8 cellular contexts compared by ENCODE assay signal in the genomic region with DNA sequence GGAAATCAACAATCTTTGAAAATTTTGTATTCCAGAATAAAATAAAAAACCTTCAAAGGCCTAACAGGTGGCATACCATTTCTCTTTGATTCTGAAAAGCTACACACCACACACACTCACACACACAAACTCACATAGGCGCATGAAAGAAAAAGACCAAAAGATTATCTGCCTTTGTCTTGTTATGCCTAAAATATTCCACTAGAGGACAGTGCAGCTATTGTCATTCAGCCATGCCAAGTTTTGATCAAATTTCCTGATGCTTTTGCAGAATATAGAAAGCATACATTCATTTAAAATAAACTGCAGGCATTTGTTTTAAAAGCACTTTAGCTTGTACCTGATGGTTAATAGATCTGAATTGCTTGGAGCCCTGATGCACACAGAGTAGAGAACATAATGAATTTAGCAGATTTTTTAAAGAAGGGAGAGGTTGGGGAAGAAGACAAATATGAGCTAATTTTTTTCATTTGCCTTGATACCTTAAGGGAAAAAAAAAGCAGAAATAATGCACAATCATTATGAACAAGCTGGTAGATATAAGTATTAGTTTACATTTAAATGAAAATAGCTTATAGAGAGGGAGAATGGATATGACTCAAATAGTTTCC.
DNase-seq lines count a peak whose midpoint lies in the region; ATAC-seq, FAIRE-seq and TF ChIP-seq lines count a peak whose summit lies in the region.

No MANE protein-coding gene starts in this region.

- POLR2A ChIA-PET in HepG2 (lab: Yijun Ruan, JAX): no interaction called here

- no peaks in the 10 kb centered on the region for H3K27me3 ChIP-seq in right atrium auricular region
- H3K27me3 ChIP-seq in astrocyte (ENCODE audit: insufficient read depth, low read length): no peaks in the 10 kb centered on the region
- no peaks in the 10 kb centered on the region for H3K27me3 ChIP-seq in HepG2 (ENCODE audit: control insufficient read depth in 1 of 2, insufficient read depth in 2 of 2, low read length in 2 of 2)

- in situ Hi-C loops in HepG2 (cut with HindIII; ENCODE audit: extremely low pct_ligation_motif_present, low pct_unique_long_range_greater_than_20kb): no loop called here

- BruUV-seq in HepG2 (replicated peaks; lab: Mats Ljungman, UMichigan): no TSS peak

- H3K4me3 ChIP-seq in right atrium auricular region (no peak overlapping the region), astrocyte (ENCODE audit: insufficient read depth, low read depth, low read length) (no peak overlapping the region), HepG2 (replicated peaks in 1 of 3; ENCODE audit: insufficient read depth in 1 of 3, low read depth in 2 of 3, low read length in 3 of 3) (no peak overlapping the region)

- DNase-seq in right atrium auricular region (ENCODE audit: low spot score) (no peak), Right ventricle myocardium inferior (ENCODE audit: missing footprints) (no peak), NCI-H1048 (lab: John Stamatoyannopoulos, UW) (peak; percentile 33), astrocyte (ENCODE audit: low read depth) (peak; percentile 2), HepG2 (ENCODE audit: low spot score) (peak; percentile 12), hepatic stellate cell (ENCODE audit: low spot score) (no peak)
- no peak for DNase-seq in stimulated activated naive B cell treated with anti-CD40 and anti-IgM and Interleukin-4, amounts not matched to agents 10 μg/mL and 1 μg/mL and 100 μg/mL, for 72 hours

- CTCF ChIA-PET in HepG2 (lab: Yijun Ruan, JAX; ENCODE audit: low intra/inter-chr PET ratio, low total read pairs): no interaction called here

- no peaks in the 10 kb centered on the region for H3K4me1 Mint-ChIP-seq in astrocyte (ENCODE audit: low read depth, unreplicated experiment)
- H3K4me1 Mint-ChIP-seq in stimulated activated naive B cell treated with anti-CD40 and anti-IgM and Interleukin-4, amounts not matched to agents 10 μg/mL and 1 μg/mL and 100 μg/mL, for 72 hours: no peaks in the 10 kb centered on the region

- no peak for TF ChIP-seq POLR2A in HepG2 (IDR thresholded peaks at IDR 0.05; ENCODE audit: insufficient read depth in 1 of 2, low read depth in 2 of 2, low read length in 2 of 2)

- TF ChIP-seq EP300 in HepG2 (IDR thresholded peaks at IDR 0.05; ENCODE audit: low read depth in 2 of 2, low read length in 2 of 2) (no peak), HepG2 (CRISPR knock-in tag; IDR thresholded peaks at IDR 0.05; ENCODE audit: borderline replicate concordance) (no peak)

- H3K36me3 Mint-ChIP-seq in astrocyte (ENCODE audit: low read depth, unreplicated experiment): no peaks in the 10 kb centered on the region
- H3K36me3 Mint-ChIP-seq in stimulated activated naive B cell treated with anti-CD40 and anti-IgM and Interleukin-4, amounts not matched to agents 10 μg/mL and 1 μg/mL and 100 μg/mL, for 72 hours: no peaks in the 10 kb centered on the region

- TF ChIP-seq CTCF in right atrium auricular region (IDR thresholded peaks at IDR 0.05) (peak; percentile 80 to 84), astrocyte (IDR thresholded peaks at IDR 0.05; ENCODE audit: insufficient read depth, low read depth, low read length) (peak; percentile 97), HepG2 (CRISPR knock-in tag; IDR thresholded peaks at IDR 0.05) (peak; percentile 72)

- intact Hi-C loops in Right ventricle myocardium inferior (cut with DNase I) (no loop called here), HepG2 (cut with micrococcal nuclease; ENCODE audit: unreplicated experiment) (loop anchor here (2.0 kb wide), 1 partner anchor 162 kb away; no protein-coding TSS in a partner anchor)

- H3K9me3 ChIP-seq in right atrium auricular region (no peaks in the 10 kb centered on the region), astrocyte (ENCODE audit: insufficient read depth, low read depth, low read length) (no peaks in the 10 kb centered on the region), HepG2 (ENCODE audit: low read length) (no peaks in the 10 kb centered on the region; the same call in 1 of the 2 replicates)

- ATAC-seq in Right ventricle myocardium inferior: no peak
- ATAC-seq in HepG2: no peak
- ATAC-seq in HG02870 (IDR thresholded peaks at IDR 0.05; ENCODE audit: unreplicated experiment): no peak
- ATAC-seq in stimulated activated naive B cell treated with anti-CD40 and anti-IgM and Interleukin-4, amounts not matched to agents 10 μg/mL and 1 μg/mL and 100 μg/mL, for 72 hours (replicated peaks): no peak

- no peaks in the 10 kb centered on the region for H3K9me3 Mint-ChIP-seq in astrocyte (ENCODE audit: unreplicated experiment)
- peaks cover 3% of the 10 kb centered on the region in 2 donors for H3K9me3 Mint-ChIP-seq in stimulated activated naive B cell treated with anti-CD40 and anti-IgM and Interleukin-4, amounts not matched to agents 10 μg/mL and 1 μg/mL and 100 μg/mL, for 72 hours

- H4K20me1 ChIP-seq in astrocyte (ENCODE audit: insufficient read depth, low read length) (no peaks in the 10 kb centered on the region), HepG2 (ENCODE audit: insufficient read depth, low read length) (no peaks in the 10 kb centered on the region)

- H3K9ac ChIP-seq in astrocyte (ENCODE audit: low read length) (no peak overlapping the region), HepG2 (ENCODE audit: insufficient read depth, low read depth, low read length) (no peak overlapping the region)

- H3K79me2 ChIP-seq in astrocyte (ENCODE audit: insufficient read depth, low read length) (no peaks in the 10 kb centered on the region), HepG2 (ENCODE audit: insufficient read depth, low read length) (no peaks in the 10 kb centered on the region)

- H3K4me2 ChIP-seq in astrocyte (ENCODE audit: low read length): no peak overlapping the region
- H3K4me2 ChIP-seq in HepG2 (ENCODE audit: low read depth, low read length): no peak overlapping the region

- H3K36me3 ChIP-seq in right atrium auricular region: no peaks in the 10 kb centered on the region
- H3K36me3 ChIP-seq in astrocyte (ENCODE audit: insufficient read depth, low read length): no peaks in the 10 kb centered on the region
- H3K36me3 ChIP-seq in HepG2 (replicated peaks in 1 of 2; ENCODE audit: control insufficient read depth in 1 of 2, insufficient read depth in 2 of 2, low read length in 2 of 2): no peaks in the 10 kb centered on the region

- H3K27me3 Mint-ChIP-seq in astrocyte (ENCODE audit: low read depth, unreplicated experiment): no peaks in the 10 kb centered on the region
- no peaks in the 10 kb centered on the region for H3K27me3 Mint-ChIP-seq in stimulated activated naive B cell treated with anti-CD40 and anti-IgM and Interleukin-4, amounts not matched to agents 10 μg/mL and 1 μg/mL and 100 μg/mL, for 72 hours

- 6% methylated on average over 1 of the region's 1 CpG for WGBS in HepG2 (ENCODE audit: low lambda C conversion rate)

- no peak overlapping the region for H2AFZ ChIP-seq in astrocyte (ENCODE audit: low read depth, low read length)
- H2AFZ ChIP-seq in HepG2 (ENCODE audit: low read length): no peak overlapping the region

- H3K27ac ChIP-seq in right atrium auricular region (no peak overlapping the region), astrocyte (ENCODE audit: low read depth, low read length) (no peak overlapping the region), HepG2 (ENCODE audit: extremely low read length, insufficient read depth, low read length) (no peak overlapping the region)

- peak; percentile 52; the same call in 1 of the 2 replicates for TF ChIP-seq RAD21 in HepG2 (CRISPR knock-in tag; IDR thresholded peaks at IDR 0.05)

- H3K4me3 Mint-ChIP-seq in astrocyte (ENCODE audit: unreplicated experiment): no peak overlapping the region
- no peak overlapping the region for H3K4me3 Mint-ChIP-seq in stimulated activated naive B cell treated with anti-CD40 and anti-IgM and Interleukin-4, amounts not matched to agents 10 μg/mL and 1 μg/mL and 100 μg/mL, for 72 hours

- no peak overlapping the region for H3K27ac Mint-ChIP-seq in astrocyte (ENCODE audit: unreplicated experiment)
- no peak overlapping the region for H3K27ac Mint-ChIP-seq in stimulated activated naive B cell treated with anti-CD40 and anti-IgM and Interleukin-4, amounts not matched to agents 10 μg/mL and 1 μg/mL and 100 μg/mL, for 72 hours

- FAIRE-seq in astrocyte (lab: Jason Lieb, UNC) (no peak), HepG2 (lab: Jason Lieb, UNC) (peak; percentile 64)

- H3K4me1 ChIP-seq in right atrium auricular region (no peaks in the 10 kb centered on the region), astrocyte (ENCODE audit: insufficient read depth, low read length) (no peaks in the 10 kb centered on the region), HepG2 (ENCODE audit: insufficient read depth, low read length) (no peaks in the 10 kb centered on the region)

TF ChIP-seq in HepG2, 621 proteins besides CTCF, POLR2A, EP300 and RAD21:
- TF ChIP-seq CBX2 (IDR thresholded peaks at IDR 0.05; ENCODE audit: low read depth, low read length): no peak
- TF ChIP-seq CBX2 (CRISPR knock-in tag; IDR thresholded peaks at IDR 0.05; ENCODE audit: low read depth): no peak
- TF ChIP-seq STAG1 (CRISPR knock-in tag; IDR thresholded peaks at IDR 0.05): peak; percentile 83
- peak; percentile 65 for TF ChIP-seq SMC3 (IDR thresholded peaks at IDR 0.05; ENCODE audit: low read length)
TF ChIP-seq in HepG2: peak in this region for 2.

Comparison
In these comparisons a context has a peak if more than half of its experiments do, and no peak if none do; other contexts are left out.
1. DNase-seq: peak in NCI-H1048 (single experiment), astrocyte (single experiment) and HepG2 (single experiment); none in right atrium auricular region (single experiment), Right ventricle myocardium inferior (single experiment), hepatic stellate cell (single experiment) and stimulated activated naive B cell treated with anti-CD40 and anti-IgM and Interleukin-4, amounts not matched to agents 10 μg/mL and 1 μg/mL and 100 μg/mL, for 72 hours (single experiment).
2. Peak in every context shown above with its lines, with median percentiles within 50 percentile points of each other: CTCF ChIP-seq.